19 cellular contexts compared by ENCODE assay signal in the genomic region with DNA sequence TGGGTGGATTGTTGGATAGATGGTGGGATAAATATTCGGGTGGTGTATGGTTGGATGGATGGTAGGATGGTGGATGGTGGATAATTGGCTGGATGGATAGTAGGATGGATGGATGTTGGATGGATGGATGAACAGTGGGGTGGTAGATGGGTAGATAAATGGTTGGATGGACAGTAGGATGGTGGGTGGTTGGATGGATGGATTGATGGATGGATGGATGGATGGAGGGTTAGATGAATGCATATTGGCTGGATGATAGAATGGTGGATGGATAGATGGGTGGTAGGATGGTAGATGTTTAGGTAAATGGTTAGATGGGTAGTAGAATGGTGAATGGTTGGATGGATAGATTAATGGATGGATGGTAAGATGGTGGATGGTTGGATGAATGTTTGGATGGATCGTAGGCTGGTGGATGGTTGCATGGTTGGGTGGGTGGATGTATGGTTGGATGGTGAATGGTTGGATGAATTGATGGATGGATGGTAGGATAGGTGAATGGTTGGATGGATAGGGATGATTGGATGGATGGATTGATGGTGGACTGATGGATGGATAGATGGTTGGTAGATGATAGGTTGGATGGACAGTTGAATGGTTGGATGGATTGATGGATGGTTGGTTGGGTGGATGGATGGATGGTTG. TPM values are rescaled to one million over a fixed set of nuclear protein-coding genes. Genes with fewer than 3 reads are reported as not detected.
DNase-seq lines count a peak whose midpoint lies in the region; ATAC-seq, FAIRE-seq and TF ChIP-seq lines count a peak whose summit lies in the region.
"Had no signal": no experiment of that assay in that cellular context is flagged by ENCODE, and none has a peak within 500 bp of the region (broad histone marks: within the 10 kb centered on the region; RNA-seq: fewer than 3 reads in every experiment).

No MANE protein-coding gene starts in this region.

- intact Hi-C loops in sciatic nerve (cut with DNase I): loop anchor here (5.0 kb wide), 1 partner anchor 57 kb away; no protein-coding TSS in a partner anchor
- intact Hi-C loops in A673 (cut with micrococcal nuclease; ENCODE audit: unreplicated experiment): no loop called here

- peak overlapping the region; percentile 89 to 91 for H3K4me3 Mint-ChIP-seq in activated T-cell treated with anti-CD3 and anti-CD28 coated beads, Interleukin-2, amount 50 U/mL, for 72 hours
- peak overlapping the region; percentile 90 for H3K4me3 Mint-ChIP-seq in effector memory CD8-positive, alpha-beta T cell

- H3K9me3 Mint-ChIP-seq in activated T-cell treated with anti-CD3 and anti-CD28 coated beads, Interleukin-2, amount 50 U/mL, for 72 hours: peaks cover 6 to 7% of the 10 kb centered on the region in 2 donors
- peaks cover 0 to 9% of the 10 kb centered on the region in 2 donors for H3K9me3 Mint-ChIP-seq in effector memory CD8-positive, alpha-beta T cell

- no peaks in the 10 kb centered on the region for H3K27me3 ChIP-seq in A673 (replicated peaks; ENCODE audit: insufficient read depth, low read depth, low read length, poor library complexity)

- peak; percentile 79 for FAIRE-seq in HTR-8/SVneo (lab: Jason Lieb, UNC)
- FAIRE-seq: colon had no signal

- H3K4me1 Mint-ChIP-seq in activated T-cell treated with anti-CD3 and anti-CD28 coated beads, Interleukin-2, amount 50 U/mL, for 72 hours (ENCODE audit: low read depth): peaks cover 15% of the 10 kb centered on the region
- peaks cover 13 to 15% of the 10 kb centered on the region in 2 donors for H3K4me1 Mint-ChIP-seq in effector memory CD8-positive, alpha-beta T cell (ENCODE audit: low read depth in 2 of 2)

- no peaks in the 10 kb centered on the region for H3K9me3 ChIP-seq in A673 (ENCODE audit: low read depth, low read length, poor library complexity, severe bottlenecking)
- H3K9me3 ChIP-seq: spleen had no signal

- ATAC-seq in activated T-cell treated with anti-CD3 and anti-CD28 coated beads, Interleukin-2, amount 50 U/mL, for 72 hours (replicated peaks in 1 of 2): no peak
- ATAC-seq in effector memory CD8-positive, alpha-beta T cell (replicated peaks): no peak
- ATAC-seq in sciatic nerve: no peak
- ATAC-seq: left lobe of liver had no signal

- peaks cover 5 to 8% of the 10 kb centered on the region in 2 donors for H3K36me3 Mint-ChIP-seq in activated T-cell treated with anti-CD3 and anti-CD28 coated beads, Interleukin-2, amount 50 U/mL, for 72 hours (ENCODE audit: insufficient read depth in 2 of 2)
- peaks cover 12% of the 10 kb centered on the region for H3K36me3 Mint-ChIP-seq in effector memory CD8-positive, alpha-beta T cell (ENCODE audit: insufficient read depth)

- POLR2A ChIA-PET in A673 (lab: Charles Lee; ENCODE audit: low non-redundant PET): no interaction called here

- BruUV-seq in A673 (replicated peaks; lab: Mats Ljungman, UMichigan): no TSS peak

- TF ChIP-seq CTCF in A673 (conservative IDR thresholded peaks at IDR 0.05; ENCODE audit: low read depth, low read length): no peak

- no peak for DNase-seq in activated T-cell treated with anti-CD3 and anti-CD28 coated beads, Interleukin-2, amount 50 U/mL, for 72 hours
- DNase-seq in activated T-cell treated with anti-CD3 and anti-CD28 coated beads, Interleukin-2, amount 50 U/mL, for 1 hour: no peak
- DNase-seq in HTR-8/SVneo (ENCODE audit: insufficient read length, low spot score): no peak
- no peak for DNase-seq in effector memory CD8-positive, alpha-beta T cell
- DNase-seq in sciatic nerve (ENCODE audit: low spot score): peak; percentile 3
- DNase-seq in globus pallidus (ENCODE audit: low spot score): no peak
- no peak for DNase-seq in stimulated activated CD4-positive, alpha-beta T cell treated with anti-CD3 and anti-CD28 coated beads, Interleukin-12 subunit alpha, Interleukin-12 subunit beta, amount 100 ng/mL, for 4 hours
- DNase-seq in A673 (ENCODE audit: low spot score): no peak
- DNase-seq: ACHN; activated CD8-positive, alpha-beta memory T cell treated with anti-CD3 and anti-CD28 coated beads, Interleukin-2, amount 50 U/mL, for 48 hours; aorta; NCI-H1436; NCI-H345; NK-92 treated with Interleukin-12 subunit alpha and Interleukin-12 subunit beta, amount 100 ng/mL, for 24 hours; RPMI8226; stimulated activated naive CD4-positive, alpha-beta T cell had no signal

- peaks cover 20% of the 10 kb centered on the region for H3K27me3 Mint-ChIP-seq in activated T-cell treated with anti-CD3 and anti-CD28 coated beads, Interleukin-2, amount 50 U/mL, for 72 hours (ENCODE audit: low read depth)
- H3K27me3 Mint-ChIP-seq in effector memory CD8-positive, alpha-beta T cell: peaks cover 0 to 25% of the 10 kb centered on the region in 2 donors

- no peak overlapping the region for H3K27ac Mint-ChIP-seq in activated T-cell treated with anti-CD3 and anti-CD28 coated beads, Interleukin-2, amount 50 U/mL, for 72 hours
- H3K27ac Mint-ChIP-seq in effector memory CD8-positive, alpha-beta T cell: peak overlapping the region in 1 of 2 donors; percentile 5

- CTCF ChIA-PET in A673 (lab: Charles Lee): no interaction called here

- peaks cover 7% of the 10 kb centered on the region for H3K4me1 ChIP-seq in A673 (ENCODE audit: insufficient read depth, low read length, poor library complexity, severe bottlenecking)

- H3K4me3 ChIP-seq in A673 (ENCODE audit: low read depth, low read length, poor library complexity, severe bottlenecking): no peak overlapping the region

- H3K27ac ChIP-seq in A673 (ENCODE audit: low read depth, low read length, poor library complexity, severe bottlenecking): no peak overlapping the region
- H3K27ac ChIP-seq: spleen had no signal

- H3K36me3 ChIP-seq in A673 (ENCODE audit: insufficient read depth, low read length, poor library complexity, severe bottlenecking): no peaks in the 10 kb centered on the region
- H3K36me3 ChIP-seq: spleen had no signal

RNA-seq across cellular contexts. Expression of a gene that starts 23.6 kb away (rescaled TPM):
- total RNA-seq in activated T-cell treated with anti-CD3 and anti-CD28 coated beads, Interleukin-2, amount 50 U/mL, for 72 hours: 1 to 10 TPM; 2.5 to 3.0 TPM
- total RNA-seq in sciatic nerve (3.6 TPM), A673 (2021) (1.4 and 2.1 TPM in 2 replicates)

RNA-seq across cellular contexts. Expression of a gene that starts 28.9 kb away (rescaled TPM):
- 100 to 1,000 TPM in 1 of 2 donors, 10 to 100 TPM in 1; 98.0 to 113 TPM for total RNA-seq in activated T-cell treated with anti-CD3 and anti-CD28 coated beads, Interleukin-2, amount 50 U/mL, for 72 hours
- total RNA-seq in sciatic nerve (90.4 TPM), A673 (2021) (123 and 142 TPM in 2 replicates)

RNA-seq across cellular contexts. Expression of a gene that starts 40.6 kb away (rescaled TPM):
- 1 to 10 TPM; 6.1 to 7.9 TPM for total RNA-seq in activated T-cell treated with anti-CD3 and anti-CD28 coated beads, Interleukin-2, amount 50 U/mL, for 72 hours
- total RNA-seq in sciatic nerve: 15.3 TPM
- 20.8 and 22.6 TPM in 2 replicates for total RNA-seq in A673 (2021)
